Comparison of ENCODE assay signal across 9 cellular contexts in the genomic region with DNA sequence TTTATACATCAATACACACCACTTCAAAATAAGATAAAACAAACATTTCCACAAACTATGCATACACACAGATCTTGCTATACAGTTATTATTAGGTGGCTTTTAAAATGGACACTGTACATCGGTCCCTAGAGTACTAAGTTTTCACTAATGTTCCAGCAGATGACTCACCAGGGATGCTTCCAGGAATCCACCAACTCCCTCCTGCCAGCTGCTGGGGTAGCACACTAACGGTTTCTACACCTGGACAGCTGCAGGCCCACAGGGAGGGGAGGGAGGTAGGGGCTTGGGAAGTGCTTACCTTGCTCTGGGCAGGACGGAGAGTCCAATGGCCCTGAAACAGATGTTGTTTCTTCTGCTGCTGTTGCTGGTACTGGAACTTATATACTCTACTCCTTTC. TPM values are rescaled to one million over a fixed set of nuclear protein-coding genes. Genes with fewer than 3 reads are reported as not detected.
DNase-seq lines count a peak whose midpoint lies in the region; ATAC-seq, FAIRE-seq and TF ChIP-seq lines count a peak whose summit lies in the region.
"Had no signal": no experiment of that assay in that cellular context is flagged by ENCODE, and none has a peak within 500 bp of the region (broad histone marks: within the 10 kb centered on the region; RNA-seq: fewer than 3 reads in every experiment).

A gene (minus strand): TSS at position 357 of the 400 bp plus-strand sequence. CDS start 3,705 bp downstream, outside the sequence.

- TF ChIP-seq CTCF in AG04450 (IDR thresholded peaks at IDR 0.05; ENCODE audit: low read depth, low read length) (no peak), HCT116 (IDR thresholded peaks at IDR 0.05 in 2 of 3, conservative IDR thresholded peaks at IDR 0.05 in 1 of 3; ENCODE audit: borderline replicate concordance in 1 of 3, insufficient read depth in 1 of 3, low read depth in 2 of 3, low read length in 2 of 3) (no peak), astrocyte (IDR thresholded peaks at IDR 0.05; ENCODE audit: insufficient read depth, low read depth, low read length) (no peak)

- CTCF ChIA-PET in AG04450 (lab: Charles Lee): interaction anchor here (0.8 to 1.2 kb wide), 2 partner anchors 13 to 173 kb away, joined by 3 to 4 read pairs; no protein-coding TSS in a partner anchor
- CTCF ChIA-PET in HCT116 (lab: Charles Lee): interaction anchor here (0.6 kb wide), 1 partner anchor 746 kb away, joined by 3 read pairs; no protein-coding TSS in a partner anchor

- H3K79me2 ChIP-seq in HCT116 (ENCODE audit: insufficient read depth, low read length) (no peaks in the 10 kb centered on the region), astrocyte (ENCODE audit: insufficient read depth, low read length) (no peaks in the 10 kb centered on the region)

- H3K4me1 Mint-ChIP-seq in astrocyte (ENCODE audit: low read depth, unreplicated experiment) (no peaks in the 10 kb centered on the region), memory B cell (peaks cover 31% of the 10 kb centered on the region)

- H3K4me2 ChIP-seq in HCT116 (ENCODE audit: low read length): peak within 1 kb of the TSS; percentile 92
- H3K4me2 ChIP-seq in astrocyte (ENCODE audit: low read length): peak within 1 kb of the TSS; percentile 82

- H3K4me1 ChIP-seq in HCT116 (ENCODE audit: control insufficient read depth in 1 of 2, insufficient read depth in 2 of 2, low read length in 2 of 2) (peaks cover 0 to 12% of the 10 kb centered on the region in 2 experiments; a peak in 2 of 4 replicates), astrocyte (ENCODE audit: insufficient read depth, low read length) (peaks cover 3% of the 10 kb centered on the region)

- H3K36me3 ChIP-seq in HCT116 (ENCODE audit: control insufficient read depth in 1 of 2, insufficient read depth in 2 of 2, low read length in 2 of 2) (no peaks in the 10 kb centered on the region), astrocyte (ENCODE audit: insufficient read depth, low read length) (no peaks in the 10 kb centered on the region)

- POLR2A ChIA-PET in AG04450 (lab: Yijun Ruan, JAX) (no interaction called here), HCT116 (lab: Charles Lee) (no interaction called here)

- H3K9me3 ChIP-seq in AG04450 (ENCODE audit: control insufficient read depth, insufficient read depth, low read length) (no peaks in the 10 kb centered on the region; the same call in 1 of the 2 replicates), HCT116 (ENCODE audit: control insufficient read depth in 1 of 2, insufficient read depth in 1 of 2, low read depth in 1 of 2, low read length in 2 of 2) (no peaks in the 10 kb centered on the region), astrocyte (ENCODE audit: insufficient read depth, low read depth, low read length) (no peaks in the 10 kb centered on the region)

- no TSS peak for BruUV-seq in HCT116 (replicated peaks; lab: Mats Ljungman, UMichigan)

- H3K36me3 Mint-ChIP-seq in astrocyte (ENCODE audit: low read depth, unreplicated experiment) (no peaks in the 10 kb centered on the region), memory B cell (peaks cover 4% of the 10 kb centered on the region)

- no peak for ATAC-seq in HCT116
- ATAC-seq in memory B cell (ENCODE audit: low read depth): no peak
- no peak for ATAC-seq in HG03139 (IDR thresholded peaks at IDR 0.05; ENCODE audit: unreplicated experiment)
- ATAC-seq in GM21390 (IDR thresholded peaks at IDR 0.05; ENCODE audit: unreplicated experiment): no peak

- TF ChIP-seq POLR2A in HCT116 (IDR thresholded peaks at IDR 0.05; ENCODE audit: borderline replicate concordance, extremely low read depth, insufficient read depth, insufficient read length): no peak

- DNase-seq in AG04450 (ENCODE audit: low read depth, low spot score) (no peak), HCT116 (ENCODE audit: low read depth, low spot score) (no peak), astrocyte (ENCODE audit: low read depth) (peak; percentile 48), memory B cell (ENCODE audit: low spot score in 2 of 2) (no peak), D341Med (ENCODE audit: low spot score) (no peak), NCI-H2107 treated with DMSO at 0.1 percent for 48 hours (lab: John Stamatoyannopoulos, UW; ENCODE audit: unreplicated experiment) (no peak)

- no peaks in the 10 kb centered on the region for H4K20me1 ChIP-seq in HCT116 (ENCODE audit: insufficient read depth)
- H4K20me1 ChIP-seq in astrocyte (ENCODE audit: insufficient read depth, low read length): no peaks in the 10 kb centered on the region

- intact Hi-C loops in HCT116 (cut with micrococcal nuclease): loop anchor here (2.0 to 5.0 kb wide), 3 partner anchors 112 to 657 kb away; a partner anchor contains a TSS

- no peak for TF ChIP-seq RAD21 in HCT116 (IDR thresholded peaks at IDR 0.05; ENCODE audit: low read depth)

- H3K4me3 Mint-ChIP-seq in astrocyte (ENCODE audit: unreplicated experiment) (peak within 1 kb of the TSS; percentile 54), memory B cell (peak within 1 kb of the TSS; percentile 88)

- H2AFZ ChIP-seq in HCT116 (ENCODE audit: low read depth, low read length, poor library complexity, severe bottlenecking) (peak within 1 kb of the TSS; percentile 93), astrocyte (ENCODE audit: low read depth, low read length) (peak within 1 kb of the TSS; percentile 86)

- peaks cover 32% of the 10 kb centered on the region for H3K27me3 Mint-ChIP-seq in astrocyte (ENCODE audit: low read depth, unreplicated experiment)
- no peaks in the 10 kb centered on the region for H3K27me3 Mint-ChIP-seq in memory B cell

- no peaks in the 10 kb centered on the region for H3K9me3 Mint-ChIP-seq in astrocyte (ENCODE audit: unreplicated experiment)
- H3K9me3 Mint-ChIP-seq in memory B cell: peaks cover 2% of the 10 kb centered on the region

- RAD21 ChIA-PET in HCT116 (lab: Charles Lee; ENCODE audit: low non-redundant PET in 1 of 2, low total read pairs in 2 of 2, uncharacterized antibody in 2 of 2, unreplicated experiment in 2 of 2): no interaction called here

- peak within 1 kb of the TSS; percentile 77 for H3K9ac ChIP-seq in HCT116 (ENCODE audit: low read length)
- H3K9ac ChIP-seq in astrocyte (ENCODE audit: low read length): peak within 1 kb of the TSS; percentile 67

- H3K27ac ChIP-seq in AG04450 (ENCODE audit: low read depth, low read length) (no peak within 1 kb of the TSS), HCT116 (ENCODE audit: low read depth, low read length) (no peak within 1 kb of the TSS; the same call in 1 of the 2 replicates), astrocyte (ENCODE audit: low read depth, low read length) (no peak within 1 kb of the TSS)

- peak within 1 kb of the TSS; percentile 49 for H3K4me3 ChIP-seq in AG04450 (ENCODE audit: low read depth, low read length)
- peak within 1 kb of the TSS; percentile 57 to 70 for H3K4me3 ChIP-seq in HCT116 (replicated peaks in 1 of 2; ENCODE audit: low read depth in 1 of 2, low read length in 2 of 2)
- H3K4me3 ChIP-seq in astrocyte (ENCODE audit: insufficient read depth, low read depth, low read length): peak within 1 kb of the TSS; percentile 41

- no peak for FAIRE-seq in astrocyte (lab: Jason Lieb, UNC)
- FAIRE-seq: endometrium had no signal

- no peaks in the 10 kb centered on the region for H3K27me3 ChIP-seq in AG04450 (ENCODE audit: control insufficient read depth, insufficient read depth, low read length)
- no peaks in the 10 kb centered on the region for H3K27me3 ChIP-seq in HCT116 (ENCODE audit: insufficient read depth, low read length)
- no peaks in the 10 kb centered on the region for H3K27me3 ChIP-seq in astrocyte (ENCODE audit: insufficient read depth, low read length)

- no peak within 1 kb of the TSS for H3K27ac Mint-ChIP-seq in astrocyte (ENCODE audit: unreplicated experiment)
- H3K27ac Mint-ChIP-seq in memory B cell: peak within 1 kb of the TSS; percentile 99

- no peaks in the 10 kb centered on the region for H3K9me2 ChIP-seq in HCT116 (ENCODE audit: insufficient read depth)

TF ChIP-seq in HCT116, 20 proteins besides CTCF, POLR2A, EP300 and RAD21:
- no peak for TF ChIP-seq ZFX (IDR thresholded peaks at IDR 0.05)
- TF ChIP-seq, protein P1, sequence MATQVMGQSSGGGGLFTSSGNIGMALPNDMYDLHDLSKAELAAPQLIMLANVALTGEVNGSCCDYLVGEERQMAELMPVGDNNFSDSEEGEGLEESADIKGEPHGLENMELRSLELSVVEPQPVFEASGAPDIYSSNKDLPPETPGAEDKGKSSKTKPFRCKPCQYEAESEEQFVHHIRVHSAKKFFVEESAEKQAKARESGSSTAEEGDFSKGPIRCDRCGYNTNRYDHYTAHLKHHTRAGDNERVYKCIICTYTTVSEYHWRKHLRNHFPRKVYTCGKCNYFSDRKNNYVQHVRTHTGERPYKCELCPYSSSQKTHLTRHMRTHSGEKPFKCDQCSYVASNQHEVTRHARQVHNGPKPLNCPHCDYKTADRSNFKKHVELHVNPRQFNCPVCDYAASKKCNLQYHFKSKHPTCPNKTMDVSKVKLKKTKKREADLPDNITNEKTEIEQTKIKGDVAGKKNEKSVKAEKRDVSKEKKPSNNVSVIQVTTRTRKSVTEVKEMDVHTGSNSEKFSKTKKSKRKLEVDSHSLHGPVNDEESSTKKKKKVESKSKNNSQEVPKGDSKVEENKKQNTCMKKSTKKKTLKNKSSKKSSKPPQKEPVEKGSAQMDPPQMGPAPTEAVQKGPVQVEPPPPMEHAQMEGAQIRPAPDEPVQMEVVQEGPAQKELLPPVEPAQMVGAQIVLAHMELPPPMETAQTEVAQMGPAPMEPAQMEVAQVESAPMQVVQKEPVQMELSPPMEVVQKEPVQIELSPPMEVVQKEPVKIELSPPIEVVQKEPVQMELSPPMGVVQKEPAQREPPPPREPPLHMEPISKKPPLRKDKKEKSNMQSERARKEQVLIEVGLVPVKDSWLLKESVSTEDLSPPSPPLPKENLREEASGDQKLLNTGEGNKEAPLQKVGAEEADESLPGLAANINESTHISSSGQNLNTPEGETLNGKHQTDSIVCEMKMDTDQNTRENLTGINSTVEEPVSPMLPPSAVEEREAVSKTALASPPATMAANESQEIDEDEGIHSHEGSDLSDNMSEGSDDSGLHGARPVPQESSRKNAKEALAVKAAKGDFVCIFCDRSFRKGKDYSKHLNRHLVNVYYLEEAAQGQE (IDR thresholded peaks at IDR 0.05; ENCODE audit: low read depth): no peak
- no peak for TF ChIP-seq SRF (IDR thresholded peaks at IDR 0.05; ENCODE audit: low read depth)
- no peak for TF ChIP-seq ELF1 (IDR thresholded peaks at IDR 0.05; ENCODE audit: borderline replicate concordance, low read depth)
- TF ChIP-seq EZH2phosphoT487 (IDR thresholded peaks at IDR 0.05; ENCODE audit: borderline replicate concordance): no peak
- TF ChIP-seq POLR2AphosphoS5 (IDR thresholded peaks at IDR 0.05; ENCODE audit: low read depth, low read length): no peak
- TF ChIP-seq SIN3A (IDR thresholded peaks at IDR 0.05; ENCODE audit: low read depth): no peak
- TF ChIP-seq EZH2 (IDR thresholded peaks at IDR 0.05): no peak
- no peak for TF ChIP-seq SP1 (IDR thresholded peaks at IDR 0.05; ENCODE audit: low read depth)
- no peak for TF ChIP-seq JUND (IDR thresholded peaks at IDR 0.05)

RNA-seq across cellular contexts. Expression of the gene that starts here (rescaled TPM):
- 0.02 TPM in 1 of 2 replicates, not detected in the other for polyA plus RNA-seq in AG04450 (2011; rRNA removed)
- not detected in 2 replicates for polyA minus RNA-seq in AG04450 (2011; rRNA and poly(A)+ RNA removed)
- not detected for total RNA-seq in HCT116 (2021; ENCODE audit: unreplicated experiment)
- polyA plus RNA-seq in HCT116 (2012): 0.04 TPM in 1 of 2 replicates, not detected in the other
- not detected in 2 replicates for total RNA-seq in astrocyte

Comparison
In these comparisons a context has a peak if more than half of its experiments do, and no peak if none do; other contexts are left out.
1. Peak in DNase-seq, H3K4me3 ChIP-seq, H3K9ac ChIP-seq and H3K4me2 ChIP-seq in astrocyte; RNA of the gene not detected or under 1 TPM.